19 cellular contexts compared by ENCODE assay signal in the genomic region with DNA sequence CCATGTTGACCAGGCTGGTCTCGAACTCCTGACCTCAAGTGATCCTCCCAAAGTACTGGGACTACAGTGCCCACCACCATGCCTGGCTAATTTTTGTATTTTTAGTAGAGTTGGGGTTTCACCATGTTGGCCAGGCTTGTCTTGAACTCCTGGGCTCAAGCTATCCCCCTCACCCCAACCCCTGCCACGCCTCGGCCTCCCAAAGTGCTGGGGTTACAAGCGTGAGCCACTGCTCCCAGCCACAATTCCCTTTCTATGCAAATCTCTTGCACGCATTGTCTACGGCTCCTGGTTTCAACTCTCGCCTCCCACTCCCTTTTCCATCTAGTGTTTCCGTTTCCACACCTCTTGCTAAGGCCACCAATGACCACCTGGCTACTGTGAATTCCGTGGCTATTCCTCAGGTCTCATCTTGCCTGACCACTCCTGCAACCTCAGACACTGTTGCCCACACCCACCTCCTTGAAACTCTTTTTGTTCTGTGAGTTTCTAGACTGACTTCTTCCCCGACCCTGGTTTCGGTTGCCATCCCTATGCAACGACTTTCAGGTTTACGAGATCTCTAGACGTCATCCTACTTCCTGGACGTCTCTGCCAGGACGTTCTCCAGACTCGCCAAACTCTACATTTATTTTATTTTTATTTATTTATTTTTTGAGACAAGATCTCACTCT. TPM values are rescaled to one million over a fixed set of nuclear protein-coding genes. Genes with fewer than 3 reads are reported as not detected.
"Had no signal": no experiment of that assay in that cellular context is flagged by ENCODE, and none has a peak within 500 bp of the region (broad histone marks: within the 10 kb centered on the region; RNA-seq: fewer than 3 reads in every experiment).

No MANE protein-coding gene starts in this region.

- DNase-seq: activated CD8-positive, alpha-beta T cell treated with anti-CD3 and anti-CD28 coated beads for 36 hours; activated naive CD4-positive, alpha-beta T cell treated with anti-CD3 and anti-CD28 coated beads for 36 hours; activated T-cell treated with anti-CD3 and anti-CD28 coated beads, Interleukin-2, amount 50 U/mL, for 1 hour; cortex of kidney; gastrocnemius medialis; head of caudate nucleus; naive thymus-derived CD4-positive, alpha-beta T cell; ovary; small intestine; stimulated activated CD4-positive, alpha-beta T cell treated with anti-CD3 and anti-CD28 coated beads, Interleukin-4, amount 100 ng/mL, for 24 hours had no signal

- H3K27ac Mint-ChIP-seq: activated CD8-positive, alpha-beta T cell treated with anti-CD3 and anti-CD28 coated beads for 36 hours; activated naive CD4-positive, alpha-beta T cell treated with anti-CD3 and anti-CD28 coated beads for 36 hours; activated T-helper 2 cell treated with anti-CD3 and anti-CD28 coated beads, Interferon-gamma antibody, Interleukin-2, Interleukin-4, amounts not matched to agents 10 μg/mL and 5 μg/mL and 100 μg/mL, durations not matched to agents 14 hours and 24 hours and 36 hours; brain; memory B cell; naive thymus-derived CD4-positive, alpha-beta T cell; stimulated activated effector memory CD8-positive, alpha-beta T cell treated with anti-CD3 and anti-CD28 coated beads, Interleukin-12 subunit alpha, Interleukin-12 subunit beta, amount 100 ng/mL, for 72 hours had no signal

- H3K9me3 Mint-ChIP-seq: activated CD8-positive, alpha-beta T cell treated with anti-CD3 and anti-CD28 coated beads for 36 hours; activated naive CD4-positive, alpha-beta T cell treated with anti-CD3 and anti-CD28 coated beads for 36 hours; activated T-helper 2 cell treated with anti-CD3 and anti-CD28 coated beads, Interferon-gamma antibody, Interleukin-2, Interleukin-4, amounts not matched to agents 10 μg/mL and 5 μg/mL and 100 μg/mL, durations not matched to agents 14 hours and 24 hours and 36 hours; central memory CD8-positive, alpha-beta T cell; memory B cell; stimulated activated effector memory CD8-positive, alpha-beta T cell treated with anti-CD3 and anti-CD28 coated beads, Interleukin-12 subunit alpha, Interleukin-12 subunit beta, amount 100 ng/mL, for 72 hours had no signal

- H3K9me3 ChIP-seq: gastrocnemius medialis, ovary, right lobe of liver had no signal

- H3K4me1 Mint-ChIP-seq: stimulated activated effector memory CD8-positive, alpha-beta T cell treated with anti-CD3 and anti-CD28 coated beads, Interleukin-12 subunit alpha, Interleukin-12 subunit beta, amount 100 ng/mL, for 72 hours had no signal

- H3K36me3 ChIP-seq: gastrocnemius medialis, ovary, right lobe of liver had no signal

- H3K4me3 ChIP-seq: gastrocnemius medialis, ovary, right lobe of liver had no signal

- H3K27me3 ChIP-seq: ovary, right lobe of liver had no signal

- H3K4me3 Mint-ChIP-seq: activated CD8-positive, alpha-beta T cell treated with anti-CD3 and anti-CD28 coated beads for 36 hours; activated naive CD4-positive, alpha-beta T cell treated with anti-CD3 and anti-CD28 coated beads for 36 hours; brain; central memory CD8-positive, alpha-beta T cell; memory B cell; naive thymus-derived CD4-positive, alpha-beta T cell; stimulated activated effector memory CD8-positive, alpha-beta T cell treated with anti-CD3 and anti-CD28 coated beads, Interleukin-12 subunit alpha, Interleukin-12 subunit beta, amount 100 ng/mL, for 72 hours had no signal

- H3K27ac ChIP-seq: gastrocnemius medialis, ovary, right lobe of liver had no signal

- ATAC-seq: activated CD8-positive, alpha-beta T cell treated with anti-CD3 and anti-CD28 coated beads for 36 hours; esophagus mucosa; gastrocnemius medialis; naive thymus-derived CD4-positive, alpha-beta T cell; right lobe of liver; stimulated activated effector memory CD8-positive, alpha-beta T cell treated with anti-CD3 and anti-CD28 coated beads, Interleukin-12 subunit alpha, Interleukin-12 subunit beta, amount 100 ng/mL, for 72 hours had no signal

- H3K36me3 Mint-ChIP-seq: brain had no signal

RNA-seq across cellular contexts. Expression of gene CLDN3, which starts 3.4 kb away (rescaled TPM):
- total RNA-seq: activated CD8-positive, alpha-beta T cell treated with anti-CD3 and anti-CD28 coated beads for 36 hours; activated naive CD4-positive, alpha-beta T cell treated with anti-CD3 and anti-CD28 coated beads for 36 hours; activated T-helper 2 cell treated with anti-CD3 and anti-CD28 coated beads, Interferon-gamma antibody, Interleukin-2, Interleukin-4, amounts not matched to agents 10 μg/mL and 5 μg/mL and 100 μg/mL, durations not matched to agents 14 hours and 24 hours and 36 hours; mononuclear cell; naive thymus-derived CD4-positive, alpha-beta T cell; T-helper 2 cell treated with Interferon-gamma antibody and Interleukin-4, amounts not matched to agents 100 ng/mL and 5 ng/mL, for 36 hours had no signal
- polyA plus RNA-seq: naive thymus-derived CD4-positive, alpha-beta T cell had no signal
